In genomic region chr3:161475905-161476304, GRCh38 we compare ENCODE assay signal across 17 cellular contexts. TPM values are rescaled to one million over a fixed set of nuclear protein-coding genes. Genes with fewer than 3 reads are reported as not detected.
DNase-seq lines count a peak whose midpoint lies in the region; ATAC-seq and TF ChIP-seq lines count a peak whose summit lies in the region.
"Had no signal": no experiment of that assay in that cellular context is flagged by ENCODE, and none has a peak within 500 bp of the region (broad histone marks: within the 10 kb centered on the region; RNA-seq: fewer than 3 reads in every experiment).

No MANE protein-coding gene starts in this region.

- no peak overlapping the region for H3K4me3 ChIP-seq in fibroblast of pulmonary artery (replicated peaks; ENCODE audit: low read depth, low read length)
- H3K4me3 ChIP-seq: heart right ventricle, left ventricle myocardium inferior, neural progenitor cell had no signal

- no peaks in the 10 kb centered on the region for H3K4me1 Mint-ChIP-seq in chondrocyte (ENCODE audit: low read depth)
- H3K4me1 Mint-ChIP-seq: CD14-positive monocyte, neural progenitor cell had no signal

- no peaks in the 10 kb centered on the region for H3K36me3 Mint-ChIP-seq in chondrocyte (ENCODE audit: low read depth)
- H3K36me3 Mint-ChIP-seq: CD14-positive monocyte, neural progenitor cell had no signal

- intact Hi-C loops in Right ventricle myocardium inferior (cut with DNase I): no loop called here

- DNase-seq in HCEC 1CT: peak; percentile 11
- peak; percentile 63 for DNase-seq in RKO (ENCODE audit: low spot score)
- peak; percentile 5 for DNase-seq in fibroblast of pulmonary artery (ENCODE audit: low read depth)
- DNase-seq in pons (ENCODE audit: low spot score): peak; percentile 53
- DNase-seq in Right ventricle myocardium inferior (ENCODE audit: missing footprints): no peak
- DNase-seq in chondrocyte (ENCODE audit: low spot score): no peak
- DNase-seq: activated T-cell treated with anti-CD3 and anti-CD28 coated beads, Interleukin-2, amount 50 U/mL, for 72 hours; anterior cingulate cortex; effector memory CD8-positive, alpha-beta T cell; heart right ventricle; left ventricle myocardium inferior; NCI-H1105 had no signal

- H3K27me3 Mint-ChIP-seq in chondrocyte (ENCODE audit: low read depth): peaks cover 4% of the 10 kb centered on the region

- H3K27ac Mint-ChIP-seq in chondrocyte (ENCODE audit: unreplicated experiment): no peak overlapping the region
- H3K27ac Mint-ChIP-seq: activated T-cell treated with anti-CD3 and anti-CD28 coated beads, Interleukin-2, amount 50 U/mL, for 72 hours; CD14-positive monocyte; effector memory CD8-positive, alpha-beta T cell; neural progenitor cell had no signal

- ATAC-seq in Right ventricle myocardium inferior: no peak
- no peak for ATAC-seq in GM19324 (IDR thresholded peaks at IDR 0.05; ENCODE audit: low FRiP score, unreplicated experiment)
- no peak for ATAC-seq in HG02610 (IDR thresholded peaks at IDR 0.05; ENCODE audit: unreplicated experiment)
- ATAC-seq: activated T-cell treated with anti-CD3 and anti-CD28 coated beads, Interleukin-2, amount 50 U/mL, for 72 hours; effector memory CD8-positive, alpha-beta T cell; heart right ventricle had no signal

- TF ChIP-seq CTCF in fibroblast of pulmonary artery (IDR thresholded peaks at IDR 0.05; ENCODE audit: low read length, missing control alignments) (no peak), chondrocyte (IDR thresholded peaks at IDR 0.05) (no peak)

- peaks cover 5% of the 10 kb centered on the region for H3K9me3 Mint-ChIP-seq in chondrocyte (ENCODE audit: low read depth)
- H3K9me3 Mint-ChIP-seq: activated T-cell treated with anti-CD3 and anti-CD28 coated beads, Interleukin-2, amount 50 U/mL, for 72 hours; neural progenitor cell had no signal

- no peak overlapping the region for H3K4me3 Mint-ChIP-seq in chondrocyte (ENCODE audit: unreplicated experiment)
- H3K4me3 Mint-ChIP-seq: activated T-cell treated with anti-CD3 and anti-CD28 coated beads, Interleukin-2, amount 50 U/mL, for 72 hours; CD14-positive monocyte; effector memory CD8-positive, alpha-beta T cell; neural progenitor cell had no signal

RNA-seq across cellular contexts. Expression of gene OTOL1, which starts 20.7 kb away (rescaled TPM):
- not detected for total RNA-seq in Right ventricle myocardium inferior
- not detected in 3 replicates for total RNA-seq in chondrocyte
- total RNA-seq: activated T-cell treated with anti-CD3 and anti-CD28 coated beads, Interleukin-2, amount 50 U/mL, for 72 hours; heart right ventricle; left ventricle myocardium inferior; NCI-H460 had no signal

Comparison
In these comparisons a context has a peak if more than half of its experiments do, and no peak if none do; other contexts are left out.
1. DNase-seq: peak in HCEC 1CT (single experiment), RKO (single experiment), fibroblast of pulmonary artery (single experiment) and pons (single experiment); none in Right ventricle myocardium inferior (single experiment) and chondrocyte (single experiment).